In the genomic region with DNA sequence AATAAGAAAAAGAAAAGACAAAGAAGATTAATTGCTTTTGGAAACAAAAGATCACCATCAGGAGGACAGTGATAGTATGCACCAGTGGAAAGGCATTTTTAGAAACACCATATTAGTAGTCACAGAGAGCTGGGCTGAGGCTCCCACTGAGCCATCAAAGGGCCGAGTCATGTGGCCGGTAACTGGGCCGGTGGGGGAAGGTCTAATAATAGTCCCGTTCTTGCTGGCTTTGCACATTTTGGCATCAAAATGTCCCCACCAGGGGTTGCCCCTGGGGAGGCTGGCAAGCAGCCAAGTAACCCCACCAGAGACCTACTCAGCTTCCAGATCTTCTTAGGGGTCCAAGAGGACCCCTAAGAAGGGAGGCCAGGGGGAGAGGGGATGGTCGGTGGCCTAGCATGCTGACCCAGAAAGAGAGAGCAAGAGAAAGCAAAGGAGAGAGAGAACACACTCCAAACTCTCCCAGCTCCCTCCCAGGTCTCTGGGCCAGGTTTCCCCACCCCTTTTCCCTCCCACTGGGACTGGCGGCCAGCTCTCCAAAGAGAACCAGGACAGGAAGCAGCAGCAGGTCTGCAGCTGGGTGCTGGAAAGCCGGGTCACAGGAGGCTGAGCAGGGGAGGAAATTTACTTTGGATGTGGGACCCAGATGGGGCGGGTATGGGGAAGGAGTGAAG, we compare ENCODE assay signal across 1 cellular context.
TF ChIP-seq lines count a peak whose summit lies in the region.

No MANE protein-coding gene starts in this region.

TF ChIP-seq in HCT116, 20 proteins besides CTCF, POLR2A, EP300 and RAD21 (continued from another document):
- TF ChIP-seq REST (IDR thresholded peaks at IDR 0.05; ENCODE audit: low read depth) (no peak), SP1 (IDR thresholded peaks at IDR 0.05; ENCODE audit: low read depth) (no peak), EZH2phosphoT487 (IDR thresholded peaks at IDR 0.05; ENCODE audit: borderline replicate concordance) (no peak)
